7 cellular contexts compared by ENCODE assay signal in the genomic region with DNA sequence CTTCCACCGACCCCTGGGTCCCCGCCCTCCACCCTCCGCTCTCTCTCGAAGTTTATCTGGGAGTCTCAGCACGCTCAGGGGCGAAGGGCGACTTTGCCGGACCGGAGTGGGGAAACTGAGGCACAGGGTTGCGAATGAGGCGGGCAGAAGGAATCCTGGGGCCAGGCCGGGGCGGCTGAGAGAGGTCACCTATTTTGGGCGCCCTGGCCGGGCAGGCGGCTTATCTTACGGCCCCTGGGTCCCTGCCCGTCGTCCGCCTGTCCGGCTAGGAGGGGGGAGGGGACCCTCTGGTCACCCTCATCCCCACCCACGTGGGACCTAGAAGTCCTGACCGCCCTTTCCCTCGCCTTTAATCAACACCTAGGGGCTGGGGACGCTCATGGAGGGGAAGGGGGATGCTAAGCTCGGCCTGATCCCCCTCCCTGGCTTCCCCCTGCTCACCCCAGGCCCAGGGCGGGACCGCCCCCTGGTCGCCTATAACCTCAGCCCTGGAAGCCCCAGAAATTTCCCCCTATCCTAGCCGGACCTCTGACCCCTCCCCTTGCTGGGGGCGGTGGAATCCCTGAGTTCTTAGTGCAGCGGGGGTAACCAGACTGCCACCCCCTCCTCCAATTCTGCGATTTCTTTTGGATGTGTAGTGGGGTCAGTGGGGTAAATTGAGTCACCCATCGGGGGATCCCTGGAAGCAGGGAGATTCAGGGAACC. TPM values are rescaled to one million over a fixed set of nuclear protein-coding genes. Genes with fewer than 3 reads are reported as not detected.
DNase-seq lines count a peak whose midpoint lies in the region; TF ChIP-seq lines count a peak whose summit lies in the region.
"Had no signal": no experiment of that assay in that cellular context is flagged by ENCODE, and none has a peak within 500 bp of the region (broad histone marks: within the 10 kb centered on the region; RNA-seq: fewer than 3 reads in every experiment).

No MANE protein-coding gene starts in this region.

- H3K4me1 ChIP-seq in SJSA1 (replicated peaks) (peaks cover 49% of the 10 kb centered on the region), subcutaneous abdominal adipose tissue (ENCODE audit: control insufficient read depth in 5 of 5, insufficient read depth in 5 of 5, low read length in 5 of 5) (peaks cover 18 to 84% (median 68%) of the 10 kb centered on the region in 5 donors)

- peaks cover 20% of the 10 kb centered on the region for H3K36me3 ChIP-seq in SJSA1
- H3K36me3 ChIP-seq in subcutaneous abdominal adipose tissue (ENCODE audit: control insufficient read depth in 5 of 5, insufficient read depth in 5 of 5, low read length in 5 of 5): peaks cover 0 to 23% (median 15%) of the 10 kb centered on the region in 5 donors

- peaks cover 19% of the 10 kb centered on the region for H3K4me1 Mint-ChIP-seq in glutamatergic neuron (ENCODE audit: low read depth, unreplicated experiment)

- peaks cover 15% of the 10 kb centered on the region for H3K9me3 Mint-ChIP-seq in glutamatergic neuron (ENCODE audit: unreplicated experiment)

- H3K4me3 Mint-ChIP-seq in glutamatergic neuron (ENCODE audit: unreplicated experiment): peak overlapping the region; percentile 83

- H3K9ac ChIP-seq in subcutaneous abdominal adipose tissue (ENCODE audit: low read length in 5 of 5): peak overlapping the region; percentile 73 to 98 (median 94)

- peaks cover 11% of the 10 kb centered on the region for H3K27me3 Mint-ChIP-seq in glutamatergic neuron (ENCODE audit: unreplicated experiment)

- peak overlapping the region; percentile 72 for H3K4me3 ChIP-seq in SJSA1
- H3K4me3 ChIP-seq in subcutaneous abdominal adipose tissue (ENCODE audit: low read depth in 1 of 5, low read length in 5 of 5): peak overlapping the region; percentile 83 to 93 (median 88)

- H3K27me3 ChIP-seq in SJSA1 (replicated peaks): no peaks in the 10 kb centered on the region
- no peaks in the 10 kb centered on the region for H3K27me3 ChIP-seq in subcutaneous abdominal adipose tissue (ENCODE audit: control insufficient read depth in 5 of 5, insufficient read depth in 4 of 5, low read length in 5 of 5)

- no peak for TF ChIP-seq CTCF in glutamatergic neuron (IDR thresholded peaks at IDR 0.05; ENCODE audit: partially characterized antibody, unreplicated experiment)

- H3K27ac Mint-ChIP-seq in glutamatergic neuron (ENCODE audit: unreplicated experiment): no peak overlapping the region

- peak overlapping the region; percentile 59 for H3K27ac ChIP-seq in SJSA1
- H3K27ac ChIP-seq in subcutaneous abdominal adipose tissue (ENCODE audit: low read depth, low read length): peak overlapping the region; percentile 90

- DNase-seq in Daoy (ENCODE audit: low read depth) (peak; percentile 29), SJSA1 (ENCODE audit: low read depth in 1 of 2, low spot score in 2 of 2) (peak in 1 of 2 experiments; percentile 72), glutamatergic neuron (no peak), UCSD-AML1 (lab: John Stamatoyannopoulos, UW; ENCODE audit: unreplicated experiment) (no peak), activated gamma-delta T cell treated with Interleukin-2 at 50 U/mL for 16 hours (no peak)

- no peaks in the 10 kb centered on the region for H3K9me3 ChIP-seq in SJSA1 (replicated peaks)
- H3K9me3 ChIP-seq in subcutaneous abdominal adipose tissue (ENCODE audit: control insufficient read depth in 5 of 5, low read length in 5 of 5): no peaks in the 10 kb centered on the region

- H3K36me3 Mint-ChIP-seq in glutamatergic neuron (ENCODE audit: unreplicated experiment): no peaks in the 10 kb centered on the region

RNA-seq across cellular contexts. Expression of gene TRIP10, which starts 0.6 kb away (rescaled TPM):
- 39.6 and 53.9 TPM in 2 replicates for total RNA-seq in Daoy (2014; rRNA removed; shearing (Covaris generic))
- total RNA-seq in SJSA1 (2014; rRNA removed; shearing (Covaris generic)): 25.1 and 50.0 TPM in 2 replicates
- total RNA-seq in glutamatergic neuron (ENCODE audit: unreplicated experiment): 16.7 TPM

RNA-seq across cellular contexts. Expression of gene GPR108, which starts 2.7 kb away (rescaled TPM):
- 26.3 and 35.7 TPM in 2 replicates for total RNA-seq in Daoy (2014; rRNA removed; shearing (Covaris generic))
- 30.1 and 38.2 TPM in 2 replicates for total RNA-seq in SJSA1 (2014; rRNA removed; shearing (Covaris generic))
- 44.2 TPM for total RNA-seq in glutamatergic neuron (ENCODE audit: unreplicated experiment)

RNA-seq across cellular contexts. Expression of gene C3, which starts 19.6 kb away (rescaled TPM):
- 7.9 and 10.2 TPM in 2 replicates for total RNA-seq in Daoy (2014; rRNA removed; shearing (Covaris generic))
- total RNA-seq in SJSA1 (2014; rRNA removed; shearing (Covaris generic)): not detected in 2 replicates
- 0.69 TPM for total RNA-seq in glutamatergic neuron (ENCODE audit: unreplicated experiment)
- total RNA-seq: SK-MEL-5 had no signal

RNA-seq across cellular contexts. Expression of gene SH2D3A, which starts 27.2 kb away (rescaled TPM):
- total RNA-seq in Daoy (2014; rRNA removed; shearing (Covaris generic)): 1.3 and 1.8 TPM in 2 replicates
- total RNA-seq in SJSA1 (2014; rRNA removed; shearing (Covaris generic)): not detected in 2 replicates
- total RNA-seq in glutamatergic neuron (ENCODE audit: unreplicated experiment): 0.32 TPM

RNA-seq across cellular contexts. Expression of gene VAV1, which starts 32.5 kb away (rescaled TPM):
- total RNA-seq in Daoy (2014; rRNA removed; shearing (Covaris generic)): 0.40 and 1.7 TPM in 2 replicates
- not detected in 2 replicates for total RNA-seq in SJSA1 (2014; rRNA removed; shearing (Covaris generic))
- not detected for total RNA-seq in glutamatergic neuron (ENCODE audit: unreplicated experiment)
- total RNA-seq: SK-MEL-5 had no signal
